In genomic region chr11:19812096-19812495, GRCh38 we compare ENCODE assay signal across 32 cellular contexts.
"Had no signal": no experiment of that assay in that cellular context is flagged by ENCODE, and none has a peak within 500 bp of the region (broad histone marks: within the 10 kb centered on the region; RNA-seq: fewer than 3 reads in every experiment).

No MANE protein-coding gene starts in this region.

- H3K9me3 ChIP-seq: ascending aorta had no signal

- H3K9me3 Mint-ChIP-seq: activated B cell treated with CpG ODN at 0.5 μM for 24 hours; activated CD4-positive, alpha-beta memory T cell treated with anti-CD3 and anti-CD28 coated beads, Interleukin-2, amount 10 ng/mL, durations not matched to agents 7 days and 5 days; activated CD4-positive, alpha-beta T cell treated with anti-CD3 and anti-CD28 coated beads, Interleukin-2, amount 10 ng/mL, durations not matched to agents 7 days and 5 days; activated naive CD4-positive, alpha-beta T cell treated with anti-CD3 and anti-CD28 coated beads, Interleukin-2, amount 10 ng/mL, durations not matched to agents 7 days and 5 days; activated naive CD4-positive, alpha-beta T cell treated with anti-CD3 and anti-CD28 coated beads, Interleukin-2, amount 50 U/mL, for 24 hours; activated naive CD8-positive, alpha-beta T cell treated with anti-CD3 and anti-CD28 coated beads, Interleukin-2, amount 10 ng/mL, durations not matched to agents 7 days and 5 days; activated naive CD8-positive, alpha-beta T cell treated with anti-CD3 and anti-CD28 coated beads, Interleukin-2, amount 50 U/mL, for 24 hours; activated T-cell treated with anti-CD3 and anti-CD28 coated beads, Interleukin-2, amount 50 U/mL, for 24 hours; activated T-helper 2 cell treated with anti-CD3 and anti-CD28 coated beads, Interferon-gamma antibody, Interleukin-2, Interleukin-4, amounts not matched to agents 10 μg/mL and 5 μg/mL and 100 μg/mL, durations not matched to agents 14 hours and 24 hours and 36 hours; brain; central memory CD8-positive, alpha-beta T cell; T-helper 1 cell treated with Interleukin-12 subunit alpha and Interleukin-12 subunit beta and Interleukin-4 antibody, amounts not matched to agents 30 μg/mL and 1 μg/mL, for 36 hours; T-helper 2 cell treated with Interferon-gamma antibody and Interleukin-4, amounts not matched to agents 5 μg/mL and 100 μg/mL, for 36 hours had no signal

- H3K27ac ChIP-seq: ascending aorta, cardiac muscle cell, VCaP had no signal

- H3K36me3 Mint-ChIP-seq: activated CD8-positive, alpha-beta memory T cell treated with anti-CD3 and anti-CD28 coated beads, Interleukin-2, amount 10 ng/mL, durations not matched to agents 7 days and 5 days; activated naive CD4-positive, alpha-beta T cell treated with anti-CD3 and anti-CD28 coated beads, Interleukin-2, amount 10 ng/mL, durations not matched to agents 7 days and 5 days; activated naive CD4-positive, alpha-beta T cell treated with anti-CD3 and anti-CD28 coated beads, Interleukin-2, amount 50 U/mL, for 24 hours; activated naive CD8-positive, alpha-beta T cell; activated naive CD8-positive, alpha-beta T cell treated with anti-CD3 and anti-CD28 coated beads, Interleukin-2, amount 10 ng/mL, durations not matched to agents 7 days and 5 days; brain had no signal

- H3K27me3 ChIP-seq: ascending aorta, cardiac muscle cell had no signal

- H3K27ac Mint-ChIP-seq: activated B cell treated with CpG ODN at 0.5 μM for 24 hours; activated CD4-positive, alpha-beta memory T cell treated with anti-CD3 and anti-CD28 coated beads, Interleukin-2, amount 10 ng/mL, durations not matched to agents 7 days and 5 days; activated CD4-positive, alpha-beta T cell treated with anti-CD3 and anti-CD28 coated beads, Interleukin-2, amount 10 ng/mL, durations not matched to agents 7 days and 5 days; activated CD8-positive, alpha-beta memory T cell treated with anti-CD3 and anti-CD28 coated beads, Interleukin-2, amount 10 ng/mL, durations not matched to agents 7 days and 5 days; activated CD8-positive, alpha-beta T cell treated with anti-CD3 and anti-CD28 coated beads, Interleukin-2, amount 10 ng/mL, durations not matched to agents 7 days and 5 days; activated naive CD4-positive, alpha-beta T cell treated with anti-CD3 and anti-CD28 coated beads, Interleukin-2, amount 10 ng/mL, durations not matched to agents 7 days and 5 days; activated naive CD4-positive, alpha-beta T cell treated with anti-CD3 and anti-CD28 coated beads, Interleukin-2, amount 50 U/mL, for 24 hours; activated naive CD8-positive, alpha-beta T cell; activated naive CD8-positive, alpha-beta T cell treated with anti-CD3 and anti-CD28 coated beads, Interleukin-2, amount 10 ng/mL, durations not matched to agents 7 days and 5 days; activated naive CD8-positive, alpha-beta T cell treated with anti-CD3 and anti-CD28 coated beads, Interleukin-2, amount 50 U/mL, for 24 hours; activated T-cell treated with anti-CD3 and anti-CD28 coated beads, Interleukin-2, amount 50 U/mL, for 24 hours; activated T-helper 2 cell treated with anti-CD3 and anti-CD28 coated beads, Interferon-gamma antibody, Interleukin-2, Interleukin-4, amounts not matched to agents 10 μg/mL and 5 μg/mL and 100 μg/mL, durations not matched to agents 14 hours and 24 hours and 36 hours; brain; T-helper 1 cell treated with Interleukin-12 subunit alpha and Interleukin-12 subunit beta and Interleukin-4 antibody, amounts not matched to agents 30 μg/mL and 1 μg/mL, for 36 hours; T-helper 2 cell treated with Interferon-gamma antibody and Interleukin-4, amounts not matched to agents 5 μg/mL and 100 μg/mL, for 36 hours had no signal

- H3K27me3 Mint-ChIP-seq: activated B cell treated with CpG ODN at 0.5 μM for 24 hours; activated CD4-positive, alpha-beta memory T cell treated with anti-CD3 and anti-CD28 coated beads, Interleukin-2, amount 10 ng/mL, durations not matched to agents 7 days and 5 days; activated CD8-positive, alpha-beta memory T cell treated with anti-CD3 and anti-CD28 coated beads, Interleukin-2, amount 10 ng/mL, durations not matched to agents 7 days and 5 days; activated naive CD4-positive, alpha-beta T cell treated with anti-CD3 and anti-CD28 coated beads, Interleukin-2, amount 10 ng/mL, durations not matched to agents 7 days and 5 days; activated naive CD8-positive, alpha-beta T cell; central memory CD8-positive, alpha-beta T cell had no signal

- DNase-seq: activated B cell treated with CpG ODN at 0.5 μM for 24 hours; activated CD4-positive, alpha-beta memory T cell treated with anti-CD3 and anti-CD28 coated beads, Interleukin-2, amount 10 ng/mL, durations not matched to agents 7 days and 5 days; activated CD4-positive, alpha-beta T cell treated with anti-CD3 and anti-CD28 coated beads for 48 hours; activated CD4-positive, alpha-beta T cell treated with anti-CD3 and anti-CD28 coated beads, Interleukin-2, amount 10 ng/mL, durations not matched to agents 7 days and 5 days; activated CD4-positive, alpha-beta T cell treated with anti-CD3 and anti-CD28 coated beads, Interleukin-2, amount 50 U/mL, for 48 hours; activated CD4-positive, CD25-positive, alpha-beta regulatory T cell treated with anti-CD3 and anti-CD28 coated beads, Interleukin-2, amount 50 U/mL, for 72 hours; activated CD8-positive, alpha-beta memory T cell treated with anti-CD3 and anti-CD28 coated beads for 24 hours; activated CD8-positive, alpha-beta memory T cell treated with anti-CD3 and anti-CD28 coated beads, Interleukin-2, amount 10 ng/mL, durations not matched to agents 7 days and 5 days; activated CD8-positive, alpha-beta memory T cell treated with anti-CD3 and anti-CD28 coated beads, Interleukin-2, amount 50 U/mL, for 48 hours; activated CD8-positive, alpha-beta T cell treated with anti-CD3 and anti-CD28 coated beads, Interleukin-2, amount 10 ng/mL, durations not matched to agents 7 days and 5 days; activated effector memory CD4-positive, alpha-beta T cell treated with Interleukin-2 at 50 U/mL for 16 hours; activated gamma-delta T cell; activated naive CD4-positive, alpha-beta T cell treated with anti-CD3 and anti-CD28 coated beads, Interleukin-2, amount 10 ng/mL, durations not matched to agents 7 days and 5 days; activated naive CD4-positive, alpha-beta T cell treated with Interleukin-2 at 50 U/mL for 16 hours; activated naive CD8-positive, alpha-beta T cell treated with anti-CD3 and anti-CD28 coated beads, Interleukin-2, amount 10 ng/mL, durations not matched to agents 7 days and 5 days; activated naive CD8-positive, alpha-beta T cell treated with anti-CD3 and anti-CD28 coated beads, Interleukin-2, amount 50 U/mL, for 24 hours; activated T-cell treated with anti-CD3 and anti-CD28 coated beads, Interleukin-2, amount 50 U/mL, for 24 hours; activated T-cell treated with anti-CD3 and anti-CD28 coated beads, Interleukin-2, amount 50 U/mL, for 48 hours; amygdala; anterior cingulate cortex; T-helper 2 cell; T-helper 9 cell had no signal

- H3K4me1 Mint-ChIP-seq: activated B cell treated with CpG ODN at 0.5 μM for 24 hours; activated CD4-positive, alpha-beta memory T cell treated with anti-CD3 and anti-CD28 coated beads, Interleukin-2, amount 10 ng/mL, durations not matched to agents 7 days and 5 days; activated CD4-positive, alpha-beta T cell treated with anti-CD3 and anti-CD28 coated beads, Interleukin-2, amount 10 ng/mL, durations not matched to agents 7 days and 5 days; activated CD8-positive, alpha-beta memory T cell treated with anti-CD3 and anti-CD28 coated beads, Interleukin-2, amount 10 ng/mL, durations not matched to agents 7 days and 5 days; activated naive CD4-positive, alpha-beta T cell treated with anti-CD3 and anti-CD28 coated beads, Interleukin-2, amount 10 ng/mL, durations not matched to agents 7 days and 5 days; activated naive CD4-positive, alpha-beta T cell treated with anti-CD3 and anti-CD28 coated beads, Interleukin-2, amount 50 U/mL, for 24 hours; activated naive CD8-positive, alpha-beta T cell treated with anti-CD3 and anti-CD28 coated beads, Interleukin-2, amount 10 ng/mL, durations not matched to agents 7 days and 5 days; activated naive CD8-positive, alpha-beta T cell treated with anti-CD3 and anti-CD28 coated beads, Interleukin-2, amount 50 U/mL, for 24 hours; central memory CD8-positive, alpha-beta T cell had no signal

- H3K4me3 Mint-ChIP-seq: activated B cell treated with CpG ODN at 0.5 μM for 24 hours; activated CD4-positive, alpha-beta memory T cell treated with anti-CD3 and anti-CD28 coated beads, Interleukin-2, amount 10 ng/mL, durations not matched to agents 7 days and 5 days; activated CD4-positive, alpha-beta T cell treated with anti-CD3 and anti-CD28 coated beads, Interleukin-2, amount 10 ng/mL, durations not matched to agents 7 days and 5 days; activated CD8-positive, alpha-beta memory T cell treated with anti-CD3 and anti-CD28 coated beads, Interleukin-2, amount 10 ng/mL, durations not matched to agents 7 days and 5 days; activated CD8-positive, alpha-beta T cell treated with anti-CD3 and anti-CD28 coated beads, Interleukin-2, amount 10 ng/mL, durations not matched to agents 7 days and 5 days; activated naive CD4-positive, alpha-beta T cell treated with anti-CD3 and anti-CD28 coated beads, Interleukin-2, amount 10 ng/mL, durations not matched to agents 7 days and 5 days; activated naive CD4-positive, alpha-beta T cell treated with anti-CD3 and anti-CD28 coated beads, Interleukin-2, amount 50 U/mL, for 24 hours; activated naive CD8-positive, alpha-beta T cell; activated naive CD8-positive, alpha-beta T cell treated with anti-CD3 and anti-CD28 coated beads, Interleukin-2, amount 10 ng/mL, durations not matched to agents 7 days and 5 days; activated naive CD8-positive, alpha-beta T cell treated with anti-CD3 and anti-CD28 coated beads, Interleukin-2, amount 50 U/mL, for 24 hours; activated T-cell treated with anti-CD3 and anti-CD28 coated beads, Interleukin-2, amount 50 U/mL, for 24 hours; brain; central memory CD8-positive, alpha-beta T cell; T-helper 1 cell treated with Interleukin-12 subunit alpha and Interleukin-12 subunit beta and Interleukin-4 antibody, amounts not matched to agents 30 μg/mL and 1 μg/mL, for 36 hours; T-helper 2 cell treated with Interferon-gamma antibody and Interleukin-4, amounts not matched to agents 5 μg/mL and 100 μg/mL, for 36 hours had no signal

- H3K36me3 ChIP-seq: cardiac muscle cell had no signal

- H3K4me3 ChIP-seq: ascending aorta, cardiac muscle cell had no signal
